ENCODE assay signal across 27 cellular contexts in the genomic region with DNA sequence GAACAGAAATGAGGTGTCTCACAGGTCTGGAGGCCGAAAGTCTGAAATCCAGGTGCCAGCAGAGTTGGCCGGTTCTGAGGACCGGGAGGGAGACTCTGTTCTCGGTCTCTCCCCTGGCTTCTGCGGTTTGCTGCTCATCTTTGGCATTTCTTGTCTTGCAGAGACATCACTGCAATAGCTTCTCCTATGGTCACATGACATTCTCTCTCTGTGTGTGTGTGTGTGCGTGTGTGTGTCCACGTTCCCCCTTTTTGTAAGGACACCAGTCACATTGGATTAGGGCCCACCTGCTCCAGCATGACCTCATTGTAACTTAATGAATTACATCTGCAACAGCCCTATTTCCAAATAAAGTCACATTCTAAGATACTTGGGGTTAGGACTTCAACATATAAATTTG. TPM values are rescaled to one million over a fixed set of nuclear protein-coding genes. Genes with fewer than 3 reads are reported as not detected.
"Had no signal": no experiment of that assay in that cellular context is flagged by ENCODE, and none has a peak within 500 bp of the region (broad histone marks: within the 10 kb centered on the region; RNA-seq: fewer than 3 reads in every experiment).

No MANE protein-coding gene starts in this region.

- H3K27me3 ChIP-seq: foreskin keratinocyte, hepatocyte, right lobe of liver, stomach, suprapubic skin, tibial nerve, uterus had no signal

- H2AFZ ChIP-seq: hepatocyte had no signal

- H3K4me2 ChIP-seq: hepatocyte had no signal

- H3K79me2 ChIP-seq: hepatocyte, parathyroid adenoma had no signal

- DNase-seq: activated CD8-positive, alpha-beta memory T cell treated with anti-CD3 and anti-CD28 coated beads, Interleukin-2, amount 50 U/mL, for 48 hours; activated naive CD4-positive, alpha-beta T cell treated with anti-CD3 and anti-CD28 coated beads for 36 hours; activated naive CD8-positive, alpha-beta T cell treated with anti-CD3 and anti-CD28 coated beads, Interleukin-2, amount 10 ng/mL, durations not matched to agents 7 days and 5 days; activated T-cell treated with anti-CD3 and anti-CD28 coated beads, Interleukin-2, amount 50 U/mL, for 4 hours; amygdala; cortex of kidney; endodermal cell; foreskin keratinocyte; glutamatergic neuron; immature natural killer cell; lower lobe of right lung; naive B cell; nucleus accumbens; right lobe of liver; small intestine; stimulated activated CD4-positive, alpha-beta T cell treated with anti-CD3 and anti-CD28 coated beads, Interleukin-15, amount 100 ng/mL, for 24 hours; stomach; T-helper 9 cell; uterus had no signal

- H3K27ac ChIP-seq: foreskin keratinocyte, hepatocyte, parathyroid adenoma, right lobe of liver, stomach, suprapubic skin, tibial nerve, uterus had no signal

- ATAC-seq: activated T-cell treated with anti-CD3 and anti-CD28 coated beads, Interleukin-2, amount 50 U/mL, for 4 hours; foreskin keratinocyte; left lobe of liver; right lobe of liver; stimulated activated memory B cell treated with anti-CD40 and anti-IgM and Interleukin-4, amounts not matched to agents 10 μg/mL and 1 μg/mL and 100 μg/mL, for 72 hours; WTC11 had no signal

- H3K4me1 ChIP-seq: foreskin keratinocyte, lower lobe of right lung, parathyroid adenoma, right lobe of liver, stomach, tibial nerve, uterus had no signal

- H3K9me3 ChIP-seq: lower lobe of right lung, right lobe of liver, stomach, suprapubic skin, tibial nerve, uterus had no signal

- H3K36me3 ChIP-seq: lower lobe of right lung, right lobe of liver, stomach, suprapubic skin, tibial nerve, uterus had no signal

- H3K4me3 ChIP-seq: hepatocyte, lower lobe of right lung, right lobe of liver, stomach, suprapubic skin, tibial nerve, uterus had no signal

- H3K9ac ChIP-seq: parathyroid adenoma had no signal

RNA-seq across cellular contexts. Expression of gene ATP10A, which starts 12.4 kb away (rescaled TPM):
- total RNA-seq: foreskin keratinocyte, pulmonary artery endothelial cell had no signal
